In the genomic region with DNA sequence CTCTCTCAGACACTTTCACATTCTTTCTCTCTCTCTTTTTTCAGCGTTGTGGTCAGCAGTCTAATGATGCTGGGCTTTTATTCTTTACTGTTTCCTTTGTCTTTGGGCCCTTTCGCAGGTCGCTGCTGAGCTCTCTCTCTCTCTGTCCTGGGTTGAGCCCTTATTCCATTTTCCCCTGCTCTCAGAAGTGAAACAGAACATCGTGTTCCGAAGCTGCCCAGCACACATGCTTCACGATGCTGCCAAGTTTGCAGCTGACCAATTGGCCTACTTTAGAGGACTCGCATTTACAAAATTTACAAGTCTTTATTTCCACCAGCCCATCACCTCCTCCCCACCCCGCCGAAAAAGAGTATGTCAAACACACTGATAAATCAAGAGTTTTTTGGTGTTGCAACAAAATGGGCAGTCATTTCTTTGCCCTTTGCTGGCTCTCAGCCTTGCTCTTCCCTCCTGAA, we compare ENCODE assay signal across 10 cellular contexts. TPM values are rescaled to one million over a fixed set of nuclear protein-coding genes. Genes with fewer than 3 reads are reported as not detected.
DNase-seq lines count a peak whose midpoint lies in the region; ATAC-seq and TF ChIP-seq lines count a peak whose summit lies in the region.
"Had no signal": no experiment of that assay in that cellular context is flagged by ENCODE, and none has a peak within 500 bp of the region (broad histone marks: within the 10 kb centered on the region; RNA-seq: fewer than 3 reads in every experiment).

No MANE protein-coding gene starts in this region.

- H3K4me1 ChIP-seq in HUES48 (ENCODE audit: control insufficient read depth, insufficient read depth, low read length), result peaks cover 25% of the 10 kb centered on the region
- H3K4me1 ChIP-seq in esophagus squamous epithelium, result peaks cover 0 to 12% (median 0%) of the 10 kb centered on the region in 3 donors
- H3K4me1 ChIP-seq in stomach smooth muscle (ENCODE audit: control insufficient read depth, insufficient read depth, low read length), result peaks cover 16% of the 10 kb centered on the region

- H3K27ac ChIP-seq in HUES48 (ENCODE audit: low read depth, low read length) (peak overlapping the region; percentile 28), esophagus squamous epithelium (peak overlapping the region; percentile 29 to 82 (median 66)), stomach smooth muscle (ENCODE audit: low read length) (peak overlapping the region; percentile 88)

- TF ChIP-seq CTCF in esophagus squamous epithelium (IDR thresholded peaks at IDR 0.05), result no peak

- no peak overlapping the region for H3K9ac ChIP-seq in HUES48 (ENCODE audit: low read depth, low read length)
- peak overlapping the region; percentile 30 to 49 for H3K9ac ChIP-seq in stomach smooth muscle (ENCODE audit: low read length in 2 of 2)

- no peak for TF ChIP-seq POLR2A in esophagus squamous epithelium (IDR thresholded peaks at IDR 0.05)

- no peaks in the 10 kb centered on the region for H3K27me3 ChIP-seq in HUES48 (ENCODE audit: control insufficient read depth, insufficient read depth, low read length)
- no peaks in the 10 kb centered on the region for H3K27me3 ChIP-seq in esophagus squamous epithelium
- H3K27me3 ChIP-seq in stomach smooth muscle (ENCODE audit: control insufficient read depth in 1 of 2, insufficient read depth in 2 of 2, low read length in 2 of 2), result no peaks in the 10 kb centered on the region
- H3K27me3 ChIP-seq: MG63 had no signal

- intact Hi-C loops in esophagus squamous epithelium (cut with DNase I), result no loop called here

- H3K36me3 ChIP-seq in HUES48 (ENCODE audit: control insufficient read depth, insufficient read depth, low read length) (no peaks in the 10 kb centered on the region), esophagus squamous epithelium (no peaks in the 10 kb centered on the region), stomach smooth muscle (ENCODE audit: control insufficient read depth in 2 of 2, insufficient read depth in 2 of 2, low read length in 2 of 2) (no peaks in the 10 kb centered on the region)
- H3K36me3 ChIP-seq: MG63 had no signal

- WGBS in esophagus squamous epithelium, 2 donors, result 52 to 56% methylated on average over 9 of the region's 9 CpGs

- H3K4me3 ChIP-seq in HUES48 (ENCODE audit: low read depth, low read length) (no peak overlapping the region), esophagus squamous epithelium (no peak overlapping the region), stomach smooth muscle (ENCODE audit: low read length in 2 of 2) (peak overlapping the region; percentile 21 to 36)
- H3K4me3 ChIP-seq: MG63 had no signal

- no peak for DNase-seq in esophagus squamous epithelium (lab: John Stamatoyannopoulos, UW)
- peak; percentile 91 for DNase-seq in medulla oblongata (ENCODE audit: extremely low spot score)
- DNase-seq in cortex of kidney (lab: John Stamatoyannopoulos, UW), result no peak
- DNase-seq: amniotic stem cell, MG63 had no signal

- ATAC-seq in GM18519 (IDR thresholded peaks at IDR 0.05; ENCODE audit: low FRiP score, unreplicated experiment) (no peak), GM21619 (IDR thresholded peaks at IDR 0.05; ENCODE audit: unreplicated experiment) (no peak), GM18498 (IDR thresholded peaks at IDR 0.05; ENCODE audit: unreplicated experiment) (no peak)

- H3K9me3 ChIP-seq in HUES48 (ENCODE audit: control insufficient read depth, insufficient read depth, low read length), result no peaks in the 10 kb centered on the region
- H3K9me3 ChIP-seq in esophagus squamous epithelium, result no peaks in the 10 kb centered on the region
- no peaks in the 10 kb centered on the region for H3K9me3 ChIP-seq in stomach smooth muscle (ENCODE audit: control insufficient read depth in 2 of 2, low read length in 2 of 2)
- H3K9me3 ChIP-seq: MG63 had no signal

RNA-seq across cellular contexts. Expression of a gene that starts 44.4 kb away (rescaled TPM):
- total RNA-seq in esophagus squamous epithelium, result 100 to 1,000 TPM in 1 of 4 donors, 10 to 100 TPM in 3; 15.9 to 114 (median 40.8) TPM

Comparison
In these comparisons a context has a peak if more than half of its experiments do, and no peak if none do; other contexts are left out.
1. H3K27ac ChIP-seq: peak in every context shown above with its lines; median percentile 88 in stomach smooth muscle; 66 in esophagus squamous epithelium; 28 in HUES48.
2. H3K4me3 ChIP-seq: peak in stomach smooth muscle (2 of 2); none in HUES48 (single experiment) and esophagus squamous epithelium (0 of 4).